8 cellular contexts compared by ENCODE assay signal in genomic region chr4:2933566-2934076, GRCh38. TPM values are rescaled to one million over a fixed set of nuclear protein-coding genes. Genes with fewer than 3 reads are reported as not detected.
DNase-seq lines count a peak whose midpoint lies in the region; ATAC-seq and TF ChIP-seq lines count a peak whose summit lies in the region.

No MANE protein-coding gene starts in this region.

- no peaks in the 10 kb centered on the region for H3K36me3 ChIP-seq in parathyroid adenoma (ENCODE audit: control insufficient read depth, insufficient read depth, low read length)

- H2AFZ ChIP-seq in parathyroid adenoma: no peak overlapping the region

- H3K27ac ChIP-seq in parathyroid adenoma: no peak overlapping the region

- peak; percentile 64 for DNase-seq in D341Med (ENCODE audit: low spot score)
- no peak for DNase-seq in T-cell
- DNase-seq in fibroblast of the aortic adventitia (ENCODE audit: low read depth): no peak
- DNase-seq in dedifferentiated amniotic fluid mesenchymal stem cell (ENCODE audit: extremely low spot score): no peak
- no peak for DNase-seq in NCI-H69 (lab: John Stamatoyannopoulos, UW)

- peak overlapping the region; percentile 83 to 85 (median 84) for H3K4me3 Mint-ChIP-seq in T-cell

- H3K9me3 Mint-ChIP-seq in T-cell: no peaks in the 10 kb centered on the region

- peaks cover 12% of the 10 kb centered on the region for H3K36me3 Mint-ChIP-seq in T-cell

- H3K4me3 ChIP-seq in fibroblast of the aortic adventitia (ENCODE audit: low read depth, low read length) (peak overlapping the region; percentile 89), parathyroid adenoma (ENCODE audit: low read depth, low read length) (peak overlapping the region; percentile 29)

- H3K4me2 ChIP-seq in parathyroid adenoma (ENCODE audit: low read length): peak overlapping the region; percentile 45

- TF ChIP-seq CTCF in fibroblast of the aortic adventitia (IDR thresholded peaks at IDR 0.05; ENCODE audit: insufficient read depth, low read length): no peak
- TF ChIP-seq CTCF in parathyroid adenoma (IDR thresholded peaks at IDR 0.05): no peak

- no peak overlapping the region for H3K9ac ChIP-seq in parathyroid adenoma

- no peaks in the 10 kb centered on the region for H3K9me3 ChIP-seq in parathyroid adenoma (ENCODE audit: control insufficient read depth, low read length)

- H3K4me1 Mint-ChIP-seq in T-cell: peaks cover 42 to 52% (median 46%) of the 10 kb centered on the region in 3 donors

- CTCF ChIA-PET in T-cell (lab: Charles Lee): no interaction called here

- H3K27me3 ChIP-seq in parathyroid adenoma (ENCODE audit: control insufficient read depth, insufficient read depth, low read length): no peaks in the 10 kb centered on the region

- peaks cover 2% of the 10 kb centered on the region for H3K4me1 ChIP-seq in parathyroid adenoma

- ATAC-seq in T-cell (replicated peaks in 1 of 4) (no peak), HG03139 (IDR thresholded peaks at IDR 0.05; ENCODE audit: unreplicated experiment) (no peak), GM19467 (IDR thresholded peaks at IDR 0.05; ENCODE audit: unreplicated experiment) (no peak)

- H3K27ac Mint-ChIP-seq in T-cell: peak overlapping the region; percentile 97

- no peaks in the 10 kb centered on the region for H3K27me3 Mint-ChIP-seq in T-cell

- no peaks in the 10 kb centered on the region for H3K79me2 ChIP-seq in parathyroid adenoma

- POLR2A ChIA-PET in T-cell (lab: Charles Lee): no interaction called here

RNA-seq across cellular contexts. Expression of gene NOP14, which starts 29.6 kb away (rescaled TPM):
- total RNA-seq in T-cell (10 to 100 TPM; 30.6 to 48.1 (median 46.3) TPM), fibroblast of the aortic adventitia (ENCODE audit: low replicate concordance) (25.6 and 46.7 TPM in 2 replicates)

RNA-seq across cellular contexts. Expression of gene GRK4, which starts 29.8 kb away (rescaled TPM):
- total RNA-seq in T-cell: 1 to 10 TPM; 1.8 to 4.8 (median 2.5) TPM
- total RNA-seq in fibroblast of the aortic adventitia (ENCODE audit: low replicate concordance): 8.6 and 16.5 TPM in 2 replicates
